Comparison of ENCODE assay signal across 11 cellular contexts in genomic region chr15:31437686-31438085, GRCh38.
DNase-seq lines count a peak whose midpoint lies in the region; FAIRE-seq and TF ChIP-seq lines count a peak whose summit lies in the region.
"Had no signal": no experiment of that assay in that cellular context is flagged by ENCODE, and none has a peak within 500 bp of the region (broad histone marks: within the 10 kb centered on the region; RNA-seq: fewer than 3 reads in every experiment).

No MANE protein-coding gene starts in this region.

- no peak for TF ChIP-seq CTCF in GM13976 (IDR thresholded peaks at IDR 0.05; ENCODE audit: borderline replicate concordance, control extremely low read depth, extremely low read depth, insufficient read depth, missing control alignments)

- H3K4me3 ChIP-seq in small intestine (ENCODE audit: low read depth in 1 of 2, low read length in 2 of 2): no peak overlapping the region

- H3K9me3 Mint-ChIP-seq in IgD-negative memory B cell: no peaks in the 10 kb centered on the region
- H3K9me3 Mint-ChIP-seq in activated naive CD4-positive, alpha-beta T cell treated with anti-CD3 and anti-CD28 coated beads for 36 hours: no peaks in the 10 kb centered on the region

- intact Hi-C loops in activated naive CD4-positive, alpha-beta T cell treated with anti-CD3 and anti-CD28 coated beads for 36 hours (cut with micrococcal nuclease): loop anchor here (5.0 kb wide), 3 partner anchors 310 to 445 kb away; partner anchors contain the start of gene MTMR10

- peak overlapping the region; percentile 62 to 73 (median 71) for H3K27ac Mint-ChIP-seq in IgD-negative memory B cell
- H3K27ac Mint-ChIP-seq in activated naive CD4-positive, alpha-beta T cell treated with anti-CD3 and anti-CD28 coated beads for 36 hours: peak overlapping the region; percentile 54

- no peaks in the 10 kb centered on the region for H3K27me3 Mint-ChIP-seq in IgD-negative memory B cell
- H3K27me3 Mint-ChIP-seq in activated naive CD4-positive, alpha-beta T cell treated with anti-CD3 and anti-CD28 coated beads for 36 hours (ENCODE audit: low read depth): no peaks in the 10 kb centered on the region

- 76 to 80% (median 78%) methylated on average over 6 of the region's 6 CpGs for WGBS in small intestine, 3 donors

- H3K27me3 ChIP-seq in small intestine (ENCODE audit: control insufficient read depth in 2 of 2, insufficient read depth in 2 of 2, low read length in 2 of 2): no peaks in the 10 kb centered on the region

- peaks cover 7 to 10% of the 10 kb centered on the region in 2 donors for H3K4me1 ChIP-seq in small intestine (ENCODE audit: control insufficient read depth in 2 of 2, insufficient read depth in 1 of 2, low read depth in 1 of 2, low read length in 1 of 2)

- in situ Hi-C loops in GM13976 (cut with MboI; ENCODE audit: low sequenced_read_pairs, unreplicated experiment): loop anchor here (5.0 to 25.0 kb wide), 2 partner anchors 50 to 225 kb away; no protein-coding TSS in a partner anchor

- CTCF ChIA-PET in activated naive CD4-positive, alpha-beta T cell treated with anti-CD3 and anti-CD28 coated beads for 36 hours (lab: Charles Lee): interaction anchor here (0.6 to 10.5 kb wide), 16 partner anchors 11 to 237 kb away, joined by 3 to 348 read pairs (median 7); no protein-coding TSS in a partner anchor

- peaks cover 44 to 62% (median 58%) of the 10 kb centered on the region in 3 donors for H3K4me1 Mint-ChIP-seq in IgD-negative memory B cell
- H3K4me1 Mint-ChIP-seq in activated naive CD4-positive, alpha-beta T cell treated with anti-CD3 and anti-CD28 coated beads for 36 hours (ENCODE audit: low read depth): peaks cover 67% of the 10 kb centered on the region

- peak; percentile 77 for DNase-seq in GM13976 (ENCODE audit: low spot score)
- peak; percentile 51 for DNase-seq in activated naive CD4-positive, alpha-beta T cell treated with anti-CD3 and anti-CD28 coated beads for 36 hours
- DNase-seq in stimulated activated CD4-positive, alpha-beta T cell treated with anti-CD3 and anti-CD28 coated beads, Interleukin-4, amount 100 ng/mL, for 48 hours (ENCODE audit: low read depth in 2 of 2): peak; percentile 48 to 71
- no peak for DNase-seq in GOT3 (lab: John Stamatoyannopoulos, UW)
- DNase-seq in NCI-H2196 treated with DMSO at 0.1 percent for 48 hours (lab: John Stamatoyannopoulos, UW; ENCODE audit: unreplicated experiment): no peak
- DNase-seq in small intestine: no peak
- no peak for DNase-seq in NCI-H226
- DNase-seq: cerebellar nuclear complex, NCI-H524 treated with DMSO at 0.1 percent for 48 hours had no signal

- H3K27ac ChIP-seq in small intestine (ENCODE audit: low read depth in 1 of 2, low read length in 1 of 2): peak overlapping the region in 1 of 2 donors; percentile 63

- H3K36me3 ChIP-seq in small intestine (ENCODE audit: control insufficient read depth in 2 of 2, insufficient read depth in 2 of 2, low read length in 2 of 2): no peaks in the 10 kb centered on the region

- peak overlapping the region in 2 of 4 donors; percentile 9 to 57 for H3K4me3 Mint-ChIP-seq in IgD-negative memory B cell
- no peak overlapping the region for H3K4me3 Mint-ChIP-seq in activated naive CD4-positive, alpha-beta T cell treated with anti-CD3 and anti-CD28 coated beads for 36 hours

- no peak for FAIRE-seq in small intestine (lab: Jason Lieb, UNC)
- FAIRE-seq: HepG2 had no signal

- H3K36me3 Mint-ChIP-seq in IgD-negative memory B cell: no peaks in the 10 kb centered on the region
- no peaks in the 10 kb centered on the region for H3K36me3 Mint-ChIP-seq in activated naive CD4-positive, alpha-beta T cell treated with anti-CD3 and anti-CD28 coated beads for 36 hours (ENCODE audit: low read depth)

- no peaks in the 10 kb centered on the region for H3K9me3 ChIP-seq in small intestine (ENCODE audit: control insufficient read depth, low read depth)

Comparison
In these comparisons a context has a peak if more than half of its experiments do, and no peak if none do; other contexts are left out.
1. DNase-seq: peak in GM13976 (single experiment), activated naive CD4-positive, alpha-beta T cell treated with anti-CD3 and anti-CD28 coated beads for 36 hours (single experiment) and stimulated activated CD4-positive, alpha-beta T cell treated with anti-CD3 and anti-CD28 coated beads, Interleukin-4, amount 100 ng/mL, for 48 hours (2 of 2); none in GOT3 (single experiment), NCI-H2196 treated with DMSO at 0.1 percent for 48 hours (single experiment), small intestine (single experiment) and NCI-H226 (single experiment).